ENCODE assay signal across 17 cellular contexts in the genomic region with DNA sequence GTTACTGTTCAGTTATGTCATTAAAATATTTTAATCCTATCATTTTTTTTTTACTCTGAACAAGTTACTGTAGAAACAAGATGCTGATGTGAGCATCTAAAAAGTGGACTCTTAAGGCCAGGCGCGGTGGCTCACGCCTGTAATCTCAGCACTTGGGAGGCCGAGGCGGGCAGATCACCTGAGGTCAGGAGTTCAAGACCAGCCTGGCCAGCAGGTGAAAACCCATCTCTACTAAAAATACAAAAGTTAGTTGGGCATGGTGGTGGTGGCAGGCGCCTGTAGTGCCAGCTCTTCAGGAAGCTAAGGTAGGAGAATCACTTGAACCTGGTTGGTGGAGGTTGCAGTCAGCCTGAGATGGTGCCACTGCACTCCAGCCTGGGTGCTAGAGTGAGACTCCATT. TPM values are rescaled to one million over a fixed set of nuclear protein-coding genes. Genes with fewer than 3 reads are reported as not detected.
DNase-seq lines count a peak whose midpoint lies in the region; ATAC-seq, FAIRE-seq and TF ChIP-seq lines count a peak whose summit lies in the region.
"Had no signal": no experiment of that assay in that cellular context is flagged by ENCODE, and none has a peak within 500 bp of the region (broad histone marks: within the 10 kb centered on the region; RNA-seq: fewer than 3 reads in every experiment).

No MANE protein-coding gene starts in this region.

- TF ChIP-seq CTCF in CD8-positive, alpha-beta T cell (IDR thresholded peaks at IDR 0.05): no peak

- H3K27ac Mint-ChIP-seq in CD8-positive, alpha-beta T cell: no peak overlapping the region
- no peak overlapping the region for H3K27ac Mint-ChIP-seq in T-cell
- peak overlapping the region in 3 of 6 donors; percentile 36 to 92 (median 74) for H3K27ac Mint-ChIP-seq in immature natural killer cell

- H3K4me1 Mint-ChIP-seq in CD8-positive, alpha-beta T cell (ENCODE audit: low read depth): peaks cover 69% of the 10 kb centered on the region
- H3K4me1 Mint-ChIP-seq in T-cell: peaks cover 62 to 74% (median 69%) of the 10 kb centered on the region in 3 donors
- H3K4me1 Mint-ChIP-seq in immature natural killer cell: peaks cover 67 to 85% of the 10 kb centered on the region in 2 donors

- peaks cover 67% of the 10 kb centered on the region for H3K36me3 Mint-ChIP-seq in CD8-positive, alpha-beta T cell
- H3K36me3 Mint-ChIP-seq in T-cell (peaks cover 35% of the 10 kb centered on the region), immature natural killer cell (peaks cover 5 to 37% (median 17%) of the 10 kb centered on the region in 3 donors)

- H3K27me3 ChIP-seq in ACC112 (ENCODE audit: insufficient read depth, low read length): no peaks in the 10 kb centered on the region
- H3K27me3 ChIP-seq in CD8-positive, alpha-beta T cell (ENCODE audit: insufficient read depth, low read length): no peaks in the 10 kb centered on the region

- no peaks in the 10 kb centered on the region for H3K27me3 Mint-ChIP-seq in CD8-positive, alpha-beta T cell (ENCODE audit: low read depth)
- no peaks in the 10 kb centered on the region for H3K27me3 Mint-ChIP-seq in T-cell
- peaks cover 16 to 30% (median 27%) of the 10 kb centered on the region in 3 donors for H3K27me3 Mint-ChIP-seq in immature natural killer cell (ENCODE audit: low read depth in 3 of 3)

- DNase-seq in CD8-positive, alpha-beta T cell: no peak
- no peak for DNase-seq in T-cell
- no peak for DNase-seq in immature natural killer cell
- no peak for DNase-seq in GM12892 (ENCODE audit: insufficient read length)
- DNase-seq in DMS153 treated with DMSO at 0.1 percent for 48 hours (lab: John Stamatoyannopoulos, UW; ENCODE audit: unreplicated experiment): no peak
- DNase-seq: activated gamma-delta T cell treated with Interleukin-2 at 50 U/mL for 16 hours; C1 segment of cervical spinal cord; NCI-H1105; NCI-H226; stimulated activated CD4-positive, alpha-beta T cell treated with anti-CD3 and anti-CD28 coated beads, Interleukin-2, amount 100 ng/mL, for 24 hours; stimulated activated CD8-positive, alpha-beta memory T cell treated with anti-CD3 and anti-CD28 coated beads, Interleukin-4, amount 100 ng/mL, for 48 hours; SW 1271 had no signal

- no peak overlapping the region for H3K27ac ChIP-seq in ACC112 (ENCODE audit: low read depth, low read length)
- no peak overlapping the region for H3K27ac ChIP-seq in CD8-positive, alpha-beta T cell (ENCODE audit: low read depth, low read length)

- no peaks in the 10 kb centered on the region for H3K9me3 ChIP-seq in CD8-positive, alpha-beta T cell (ENCODE audit: low read length)

- intact Hi-C loops in CD8-positive, alpha-beta T cell (cut with DNase I, micrococcal nuclease): loop anchor here (2.0 to 10.0 kb wide), 5 partner anchors 29 to 1681 kb away; a partner anchor contains a TSS

- no peaks in the 10 kb centered on the region for H3K9me3 Mint-ChIP-seq in CD8-positive, alpha-beta T cell
- no peaks in the 10 kb centered on the region for H3K9me3 Mint-ChIP-seq in T-cell
- H3K9me3 Mint-ChIP-seq in immature natural killer cell: no peaks in the 10 kb centered on the region

- peaks cover 57% of the 10 kb centered on the region for H3K36me3 ChIP-seq in ACC112 (ENCODE audit: insufficient read depth, low read length)
- H3K36me3 ChIP-seq in CD8-positive, alpha-beta T cell (ENCODE audit: insufficient read depth, low read length): peaks cover 31% of the 10 kb centered on the region

- peak overlapping the region; percentile 25; the same call in 1 of the 2 replicates for H3K4me3 ChIP-seq in ACC112 (ENCODE audit: low read depth, low read length)
- no peak overlapping the region for H3K4me3 ChIP-seq in CD8-positive, alpha-beta T cell (ENCODE audit: low read depth, low read length)

- H3K79me2 ChIP-seq in ACC112 (ENCODE audit: control insufficient read depth, insufficient read depth, low read length, unreplicated experiment): peaks cover 85% of the 10 kb centered on the region

- CTCF ChIA-PET in CD8-positive, alpha-beta T cell (lab: Charles Lee): interaction anchor here (0.6 kb wide), 1 partner anchor 39 kb away, joined by 4 read pairs; no protein-coding TSS in a partner anchor
- CTCF ChIA-PET in T-cell (lab: Charles Lee): no interaction called here

- ATAC-seq in CD8-positive, alpha-beta T cell: no peak
- ATAC-seq in T-cell (replicated peaks in 1 of 4) (no peak), HG03342 (IDR thresholded peaks at IDR 0.05; ENCODE audit: unreplicated experiment) (no peak), HG02840 (IDR thresholded peaks at IDR 0.05; ENCODE audit: low FRiP score, unreplicated experiment) (no peak)

- peak overlapping the region; percentile 51 for H3K4me3 Mint-ChIP-seq in CD8-positive, alpha-beta T cell
- peak overlapping the region in 2 of 3 donors; percentile 13 to 92 for H3K4me3 Mint-ChIP-seq in T-cell
- peak overlapping the region in 3 of 5 donors; percentile 55 to 87 (median 58) for H3K4me3 Mint-ChIP-seq in immature natural killer cell

- no peak for FAIRE-seq in GM12892 (lab: Jason Lieb, UNC)
- FAIRE-seq: bronchial epithelial cell, keratinocyte had no signal

- no peak for TF ChIP-seq POLR2A in GM12892 (IDR thresholded peaks at IDR 0.05; ENCODE audit: low read depth, low read length)

- H2AFZ ChIP-seq in ACC112 (ENCODE audit: low read length, unreplicated experiment): no peak overlapping the region

- POLR2A ChIA-PET in CD8-positive, alpha-beta T cell (lab: Charles Lee): interaction anchor here (0.6 kb wide), 2 partner anchors 94 to 1791 kb away, joined by 3 to 4 read pairs; no protein-coding TSS in a partner anchor
- POLR2A ChIA-PET in T-cell (lab: Charles Lee): interaction anchor here (0.6 to 2.3 kb wide), 5 partner anchors 11 to 205 kb away, joined by 3 to 17 read pairs (median 4); no protein-coding TSS in a partner anchor

- H3K4me1 ChIP-seq in ACC112 (ENCODE audit: control insufficient read depth, insufficient read depth, low read length, unreplicated experiment): peaks cover 28% of the 10 kb centered on the region
- peaks cover 53% of the 10 kb centered on the region for H3K4me1 ChIP-seq in CD8-positive, alpha-beta T cell (ENCODE audit: insufficient read depth, low read length)

RNA-seq across cellular contexts. Expression of a gene that starts 2.9 kb away (rescaled TPM):
- total RNA-seq in CD8-positive, alpha-beta T cell: 100 to 1,000 TPM; 195 to 200 TPM
- 100 to 1,000 TPM; 142 to 184 (median 157) TPM for total RNA-seq in T-cell
- 100 to 1,000 TPM in 1 of 3 donors, 10 to 100 TPM in 2; 55.8 to 105 (median 62.7) TPM for polyA plus RNA-seq in immature natural killer cell
- polyA plus RNA-seq in GM12892 (2012; ENCODE audit: missing spikeins): 77.0 TPM
